Comparison of ENCODE assay signal across 9 cellular contexts in the genomic region with DNA sequence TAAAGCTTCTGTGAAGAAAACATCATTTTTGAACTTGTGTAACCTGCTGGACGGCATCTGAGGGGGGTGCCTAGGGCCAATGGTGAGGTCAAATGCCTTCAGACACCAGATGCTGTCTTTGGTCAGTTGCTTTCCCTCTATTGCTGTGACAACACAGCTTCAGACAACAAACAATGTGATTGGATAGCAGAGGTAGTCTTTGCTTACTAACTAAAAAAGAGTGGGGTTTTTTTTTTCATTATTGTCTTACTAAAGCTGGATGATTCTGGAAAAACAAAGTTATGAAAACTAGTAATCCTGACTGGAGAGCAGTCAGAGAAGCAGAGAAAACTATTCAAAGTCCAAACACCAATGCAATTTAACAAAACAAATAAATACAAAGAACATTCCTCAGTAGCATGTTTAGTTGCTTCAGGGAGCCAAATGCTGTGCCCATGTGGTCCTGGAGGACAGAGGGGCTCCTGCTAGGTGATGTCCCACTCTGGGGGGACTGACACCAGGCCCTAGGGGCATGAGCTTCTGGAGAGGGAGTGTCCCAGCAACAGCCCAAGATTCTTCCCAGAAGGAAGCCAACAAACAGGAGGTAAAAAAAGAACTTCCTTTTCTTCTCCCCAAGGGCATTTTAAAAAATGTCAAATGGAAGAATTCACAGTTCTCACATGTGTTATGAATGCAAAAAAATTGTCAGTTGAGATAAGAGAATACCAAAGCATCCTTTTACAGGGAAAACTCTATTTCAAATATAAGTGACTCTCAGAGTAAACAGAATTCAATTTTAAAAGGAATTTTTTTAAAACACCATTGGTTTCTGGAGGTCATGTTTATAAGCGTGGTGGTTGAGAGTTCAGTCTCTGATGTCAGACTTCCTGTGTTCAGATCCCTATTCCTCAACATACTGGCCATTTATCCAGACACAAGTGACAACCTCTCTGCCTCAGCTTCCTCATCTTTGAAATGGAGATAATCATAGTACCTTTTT.
A peak's percentile ranks its signal among the peaks of the same experiment; 100 is the strongest.
DNase-seq lines count a peak whose midpoint lies in the region; ATAC-seq and TF ChIP-seq lines count a peak whose summit lies in the region.
"Had no signal": no experiment of that assay in that cellular context is flagged by ENCODE, and none has a peak within 500 bp of the region (broad histone marks: within the 10 kb centered on the region; RNA-seq: fewer than 3 reads in every experiment).

No MANE protein-coding gene starts in this region.

- intact Hi-C loops in dendritic cell treated with granulocyte-macrophage colony-stimulating factor and Interleukin-4, amounts not matched to agents 40 ng/mL and 50 ng/mL, for 4 days (cut with micrococcal nuclease) = no loop called here
- intact Hi-C loops in upper lobe of right lung (cut with DNase I) = no loop called here

- ATAC-seq in activated T-cell treated with anti-CD3 and anti-CD28 coated beads, Interleukin-2, amount 50 U/mL, for 72 hours (replicated peaks in 1 of 2) = no peak
- ATAC-seq in upper lobe of right lung = peak; percentile 42
- no peak for ATAC-seq in GM18505 (IDR thresholded peaks at IDR 0.05; ENCODE audit: unreplicated experiment)

- peaks cover 0 to 6% of the 10 kb centered on the region in 2 donors for H3K36me3 Mint-ChIP-seq in activated T-cell treated with anti-CD3 and anti-CD28 coated beads, Interleukin-2, amount 50 U/mL, for 72 hours (ENCODE audit: insufficient read depth in 2 of 2)
- H3K36me3 Mint-ChIP-seq in dendritic cell treated with granulocyte-macrophage colony-stimulating factor and Interleukin-4, amounts not matched to agents 40 ng/mL and 50 ng/mL, for 4 days (ENCODE audit: low read depth) = peaks cover 72% of the 10 kb centered on the region

- no peak for DNase-seq in activated T-cell treated with anti-CD3 and anti-CD28 coated beads, Interleukin-2, amount 50 U/mL, for 72 hours
- DNase-seq in activated T-cell treated with anti-CD3 and anti-CD28 coated beads, Interleukin-2, amount 50 U/mL, for 48 hours = no peak
- DNase-seq in upper lobe of right lung = no peak
- no peak for DNase-seq in inferior parietal cortex (ENCODE audit: extremely low spot score)
- no peak for DNase-seq in effector CD4-positive, alpha-beta T cell
- DNase-seq: central memory CD4-positive, alpha-beta T cell had no signal

- WGBS in mesodermal cell (ENCODE audit: insufficient coverage in 2 of 2), 2 experiments = 80% methylated on average over 1 to 2 of the region's 2 CpGs

- no peaks in the 10 kb centered on the region for H3K27me3 Mint-ChIP-seq in activated T-cell treated with anti-CD3 and anti-CD28 coated beads, Interleukin-2, amount 50 U/mL, for 72 hours (ENCODE audit: low read depth)
- H3K27me3 Mint-ChIP-seq in dendritic cell treated with granulocyte-macrophage colony-stimulating factor and Interleukin-4, amounts not matched to agents 40 ng/mL and 50 ng/mL, for 4 days = no peaks in the 10 kb centered on the region

- peak overlapping the region; percentile 65 for H3K27ac Mint-ChIP-seq in activated T-cell treated with anti-CD3 and anti-CD28 coated beads, Interleukin-2, amount 50 U/mL, for 72 hours
- H3K27ac Mint-ChIP-seq in dendritic cell treated with granulocyte-macrophage colony-stimulating factor and Interleukin-4, amounts not matched to agents 40 ng/mL and 50 ng/mL, for 4 days = peak overlapping the region; percentile 78

- H3K27ac ChIP-seq in mesodermal cell (ENCODE audit: low read depth, low read length, severe bottlenecking) = peak overlapping the region; percentile 77
- H3K27ac ChIP-seq in upper lobe of right lung = peak overlapping the region; percentile 80

- H3K36me3 ChIP-seq in mesodermal cell (ENCODE audit: control insufficient read depth, insufficient read depth, low read length) (no peaks in the 10 kb centered on the region), upper lobe of right lung (peaks cover 29% of the 10 kb centered on the region)

- H3K4me1 ChIP-seq in mesodermal cell (ENCODE audit: control insufficient read depth, insufficient read depth, low read length, poor library complexity, severe bottlenecking) (peaks cover 11% of the 10 kb centered on the region), upper lobe of right lung (peaks cover 27% of the 10 kb centered on the region)

- no peaks in the 10 kb centered on the region for H3K9me3 ChIP-seq in mesodermal cell (ENCODE audit: control insufficient read depth, low read length)
- H3K9me3 ChIP-seq in upper lobe of right lung = no peaks in the 10 kb centered on the region

- H3K9me3 Mint-ChIP-seq in activated T-cell treated with anti-CD3 and anti-CD28 coated beads, Interleukin-2, amount 50 U/mL, for 72 hours = no peaks in the 10 kb centered on the region
- no peaks in the 10 kb centered on the region for H3K9me3 Mint-ChIP-seq in dendritic cell treated with granulocyte-macrophage colony-stimulating factor and Interleukin-4, amounts not matched to agents 40 ng/mL and 50 ng/mL, for 4 days

- TF ChIP-seq POLR2A in GM18505 (IDR thresholded peaks at IDR 0.05; ENCODE audit: borderline replicate concordance, extremely low read depth, insufficient read depth, insufficient read length) = no peak

- TF ChIP-seq CTCF in upper lobe of right lung (IDR thresholded peaks at IDR 0.05) = no peak

- H3K4me3 ChIP-seq in mesodermal cell (ENCODE audit: extremely low read depth, insufficient read depth, low read length, poor library complexity, severe bottlenecking) (no peak overlapping the region), upper lobe of right lung (no peak overlapping the region)

- peaks cover 6% of the 10 kb centered on the region for H3K4me1 Mint-ChIP-seq in activated T-cell treated with anti-CD3 and anti-CD28 coated beads, Interleukin-2, amount 50 U/mL, for 72 hours (ENCODE audit: low read depth)
- H3K4me1 Mint-ChIP-seq in dendritic cell treated with granulocyte-macrophage colony-stimulating factor and Interleukin-4, amounts not matched to agents 40 ng/mL and 50 ng/mL, for 4 days (ENCODE audit: low read depth) = peaks cover 16% of the 10 kb centered on the region

- no peaks in the 10 kb centered on the region for H3K27me3 ChIP-seq in upper lobe of right lung

- no peak overlapping the region for H3K4me3 Mint-ChIP-seq in activated T-cell treated with anti-CD3 and anti-CD28 coated beads, Interleukin-2, amount 50 U/mL, for 72 hours
- H3K4me3 Mint-ChIP-seq in dendritic cell treated with granulocyte-macrophage colony-stimulating factor and Interleukin-4, amounts not matched to agents 40 ng/mL and 50 ng/mL, for 4 days = no peak overlapping the region
